ENCODE assay signal across 11 cellular contexts in genomic region chr2:39512434-39512935, GRCh38.
DNase-seq lines count a peak whose midpoint lies in the region; ATAC-seq and TF ChIP-seq lines count a peak whose summit lies in the region.
"Had no signal": no experiment of that assay in that cellular context is flagged by ENCODE, and none has a peak within 500 bp of the region (broad histone marks: within the 10 kb centered on the region; RNA-seq: fewer than 3 reads in every experiment).

No MANE protein-coding gene starts in this region.

- TF ChIP-seq CTCF in AG04450 (IDR thresholded peaks at IDR 0.05; ENCODE audit: low read depth, low read length) (no peak), gastroesophageal sphincter (IDR thresholded peaks at IDR 0.05) (no peak), prostate gland (IDR thresholded peaks at IDR 0.05) (no peak)

- POLR2A ChIA-PET in AG04450 (lab: Yijun Ruan, JAX): interaction anchor here (1.0 to 1.4 kb wide), 2 partner anchors 26 to 184 kb away, joined by 3 to 5 read pairs; no protein-coding TSS in a partner anchor

- H3K9me3 ChIP-seq in AG04450 (ENCODE audit: control insufficient read depth, insufficient read depth, low read length): no peaks in the 10 kb centered on the region
- no peaks in the 10 kb centered on the region for H3K9me3 ChIP-seq in SJSA1 (replicated peaks)
- no peaks in the 10 kb centered on the region for H3K9me3 ChIP-seq in gastroesophageal sphincter
- no peaks in the 10 kb centered on the region for H3K9me3 ChIP-seq in prostate gland

- H3K27me3 ChIP-seq in AG04450 (ENCODE audit: control insufficient read depth, insufficient read depth, low read length): no peaks in the 10 kb centered on the region
- H3K27me3 ChIP-seq in SJSA1 (replicated peaks): no peaks in the 10 kb centered on the region
- no peaks in the 10 kb centered on the region for H3K27me3 ChIP-seq in gastroesophageal sphincter
- H3K27me3 ChIP-seq in prostate gland (replicated peaks; ENCODE audit: insufficient read depth): no peaks in the 10 kb centered on the region

- H3K27ac ChIP-seq in AG04450 (ENCODE audit: low read depth, low read length) (peak overlapping the region; percentile 3), SJSA1 (peak overlapping the region; percentile 72), gastroesophageal sphincter (peak overlapping the region; percentile 49 to 80 (median 64)), prostate gland (peak overlapping the region; percentile 8 to 21)

- H3K4me1 ChIP-seq in SJSA1 (replicated peaks) (peaks cover 45% of the 10 kb centered on the region), gastroesophageal sphincter (peaks cover 14 to 74% (median 48%) of the 10 kb centered on the region in 3 donors), prostate gland (replicated peaks) (no peaks in the 10 kb centered on the region)

- intact Hi-C loops in prostate gland (cut with DNase I): loop anchor here (5.0 to 10.0 kb wide), 2 partner anchors 130 to 182 kb away; no protein-coding TSS in a partner anchor

- 15 to 42% methylated on average over 6 to 7 of the region's 7 CpGs for WGBS in gastroesophageal sphincter (ENCODE audit: low coverage in 1 of 2), 2 donors
- 59% methylated on average over 7 of the region's 7 CpGs for WGBS in prostate gland

- ATAC-seq in gastroesophageal sphincter (peak; percentile 39), HG02763 (IDR thresholded peaks at IDR 0.05; ENCODE audit: unreplicated experiment) (no peak)
- ATAC-seq: Panc1 had no signal

- no peaks in the 10 kb centered on the region for H3K36me3 ChIP-seq in SJSA1
- no peaks in the 10 kb centered on the region for H3K36me3 ChIP-seq in gastroesophageal sphincter
- no peaks in the 10 kb centered on the region for H3K36me3 ChIP-seq in prostate gland

- CTCF ChIA-PET in AG04450 (lab: Charles Lee): interaction anchor here (0.8 to 2.1 kb wide), 6 partner anchors 12 to 184 kb away, joined by 3 to 10 read pairs (median 5); no protein-coding TSS in a partner anchor

- DNase-seq in AG04450 (ENCODE audit: low read depth, low spot score) (no peak), SJSA1 (ENCODE audit: low read depth in 1 of 2, low spot score in 2 of 2) (no peak), prostate gland (ENCODE audit: low spot score) (no peak), DMS 273 (lab: John Stamatoyannopoulos, UW; ENCODE audit: unreplicated experiment) (no peak), OCI-M2 (lab: John Stamatoyannopoulos, UW; ENCODE audit: unreplicated experiment) (no peak), ecto neural progenitor cell (ENCODE audit: low spot score) (no peak)
- DNase-seq: activated CD4-positive, alpha-beta T cell treated with anti-CD3 and anti-CD28 coated beads, Interleukin-2, amount 50 U/mL, for 4 hours; CD4-positive, alpha-beta memory T cell had no signal

- no peak overlapping the region for H3K4me3 ChIP-seq in AG04450 (ENCODE audit: low read depth, low read length)
- H3K4me3 ChIP-seq in SJSA1: no peak overlapping the region
- H3K4me3 ChIP-seq in gastroesophageal sphincter: no peak overlapping the region
- no peak overlapping the region for H3K4me3 ChIP-seq in prostate gland

- TF ChIP-seq EP300 in gastroesophageal sphincter (IDR thresholded peaks at IDR 0.05): no peak

- TF ChIP-seq POLR2A in gastroesophageal sphincter (IDR thresholded peaks at IDR 0.05) (no peak), prostate gland (IDR thresholded peaks at IDR 0.05) (no peak)

Comparison
In these comparisons a context has a peak if more than half of its experiments do, and no peak if none do; other contexts are left out.
1. H3K27ac ChIP-seq: peak in every context shown above with its lines; median percentile 72 in SJSA1; 64 in gastroesophageal sphincter; 14 in prostate gland; 3 in AG04450.